Comparison of ENCODE assay signal across 31 cellular contexts in the genomic region with DNA sequence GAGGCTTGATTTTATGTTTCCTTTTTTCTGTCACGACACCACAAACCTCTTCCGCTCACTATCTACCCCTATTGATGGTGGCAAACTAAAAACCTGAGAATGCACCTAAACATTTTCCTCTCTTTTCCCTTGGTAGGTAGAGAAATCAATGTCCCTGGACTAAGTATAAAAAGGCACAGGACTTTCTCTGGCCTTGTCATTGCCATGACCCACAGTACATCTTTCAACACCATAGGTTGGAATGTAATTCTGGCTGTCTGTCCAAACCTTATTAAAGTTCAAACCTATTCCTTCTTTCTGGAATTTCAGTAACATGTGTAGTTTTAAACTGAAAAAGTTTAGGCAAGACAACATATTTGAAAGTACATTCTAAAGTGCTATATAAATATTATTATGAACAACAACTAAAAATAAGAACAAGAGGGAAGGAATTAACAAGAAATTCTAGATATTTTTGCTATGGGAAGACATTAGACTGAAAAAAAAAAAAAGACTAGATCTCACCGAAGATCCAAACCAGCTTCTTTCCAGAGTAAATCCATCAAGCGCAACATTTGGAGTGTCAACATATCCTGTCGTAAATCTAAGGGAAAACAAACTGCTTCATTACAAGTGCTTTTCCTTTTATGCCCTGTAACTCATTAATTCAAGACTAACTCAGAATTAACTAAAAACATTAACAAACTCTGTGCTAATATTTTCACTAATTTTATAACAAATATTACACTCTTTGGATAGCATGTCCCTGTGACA.
DNase-seq lines count a peak whose midpoint lies in the region; ATAC-seq and TF ChIP-seq lines count a peak whose summit lies in the region.
"Had no signal": no experiment of that assay in that cellular context is flagged by ENCODE, and none has a peak within 500 bp of the region (broad histone marks: within the 10 kb centered on the region; RNA-seq: fewer than 3 reads in every experiment).

No MANE protein-coding gene starts in this region.

- H3K9ac ChIP-seq in BLaER1, result no peak overlapping the region
- H3K9ac ChIP-seq: GM23248 had no signal

- DNase-seq in DMS79 treated with DMSO at 0.1 percent for 48 hours (lab: John Stamatoyannopoulos, UW) (peak; percentile 25), chondrocyte (ENCODE audit: low spot score) (no peak), mesothelial cell of epicardium (ENCODE audit: low spot score in 2 of 2, unreplicated experiment in 2 of 2) (no peak), ureter (ENCODE audit: low spot score) (no peak), hepatic stellate cell (ENCODE audit: low spot score) (no peak)
- no peak for DNase-seq in stimulated activated effector memory CD8-positive, alpha-beta T cell treated with anti-CD3 and anti-CD28 coated beads, Interleukin-12 subunit alpha, Interleukin-12 subunit beta, amount 100 ng/mL, for 72 hours (ENCODE audit: low spot score in 2 of 2)
- DNase-seq in stimulated activated naive CD8-positive, alpha-beta T cell treated with anti-CD3 and anti-CD28 coated beads, Interleukin-15, amount 100 ng/mL, for 72 hours, result no peak
- DNase-seq: activated CD4-positive, alpha-beta T cell treated with anti-CD3 and anti-CD28 coated beads, Interleukin-2, amount 50 U/mL, for 48 hours; activated CD4-positive, CD25-positive, alpha-beta regulatory T cell; activated CD8-positive, alpha-beta memory T cell treated with anti-CD3 and anti-CD28 coated beads, Interleukin-2, amount 50 U/mL, for 4 hours; Calu3; cortex of kidney; foreskin melanocyte; GM23248; hypothalamus; immature natural killer cell; lower lobe of right lung; mucosa of descending colon; MV-4-11; NCI-H2171 treated with DMSO at 0.1 percent for 48 hours; NCI-H524 treated with DMSO at 0.1 percent for 48 hours; PC-9; SIG-M5; stimulated activated CD4-positive, alpha-beta T cell treated with anti-CD3 and anti-CD28 coated beads, Interleukin-12 subunit alpha, Interleukin-12 subunit beta, amount 100 ng/mL, for 4 hours; stimulated activated CD4-positive, alpha-beta T cell treated with anti-CD3 and anti-CD28 coated beads, Interleukin-4, amount 100 ng/mL, for 1 hour; T1000; upper lobe of right lung had no signal

- no peaks in the 10 kb centered on the region for H4K20me1 ChIP-seq in BLaER1

- TF ChIP-seq CTCF in chondrocyte (IDR thresholded peaks at IDR 0.05) (no peak), mesothelial cell of epicardium (IDR thresholded peaks at IDR 0.05; ENCODE audit: unreplicated experiment) (no peak)

- H3K36me3 ChIP-seq in BLaER1, result peaks cover 28% of the 10 kb centered on the region

- peaks cover 16% of the 10 kb centered on the region for H3K4me1 Mint-ChIP-seq in chondrocyte (ENCODE audit: low read depth)
- H3K4me1 Mint-ChIP-seq in mesothelial cell of epicardium, result peaks cover 15% of the 10 kb centered on the region
- no peaks in the 10 kb centered on the region for H3K4me1 Mint-ChIP-seq in stimulated activated effector memory CD8-positive, alpha-beta T cell treated with anti-CD3 and anti-CD28 coated beads, Interleukin-12 subunit alpha, Interleukin-12 subunit beta, amount 100 ng/mL, for 72 hours
- H3K4me1 Mint-ChIP-seq in stimulated activated naive CD8-positive, alpha-beta T cell treated with anti-CD3 and anti-CD28 coated beads, Interleukin-15, amount 100 ng/mL, for 72 hours, result no peaks in the 10 kb centered on the region

- peak overlapping the region; percentile 48 for H3K4me2 ChIP-seq in BLaER1
- H3K4me2 ChIP-seq: PC-9 had no signal

- peaks cover 63% of the 10 kb centered on the region for H3K4me1 ChIP-seq in BLaER1
- H3K4me1 ChIP-seq: esophagus muscularis mucosa, upper lobe of right lung had no signal

- no peaks in the 10 kb centered on the region for H3K27me3 Mint-ChIP-seq in chondrocyte (ENCODE audit: low read depth)
- H3K27me3 Mint-ChIP-seq in mesothelial cell of epicardium (ENCODE audit: low read depth), result no peaks in the 10 kb centered on the region
- no peaks in the 10 kb centered on the region for H3K27me3 Mint-ChIP-seq in stimulated activated naive CD8-positive, alpha-beta T cell treated with anti-CD3 and anti-CD28 coated beads, Interleukin-15, amount 100 ng/mL, for 72 hours
- H3K27me3 Mint-ChIP-seq: activated naive CD4-positive, alpha-beta T cell treated with anti-CD3 and anti-CD28 coated beads, Interleukin-2, amount 50 U/mL, for 24 hours had no signal

- H3K4me3 Mint-ChIP-seq in chondrocyte (ENCODE audit: unreplicated experiment) (no peak overlapping the region), mesothelial cell of epicardium (no peak overlapping the region)
- H3K4me3 Mint-ChIP-seq in stimulated activated effector memory CD8-positive, alpha-beta T cell treated with anti-CD3 and anti-CD28 coated beads, Interleukin-12 subunit alpha, Interleukin-12 subunit beta, amount 100 ng/mL, for 72 hours, result no peak overlapping the region
- H3K4me3 Mint-ChIP-seq in stimulated activated naive CD8-positive, alpha-beta T cell treated with anti-CD3 and anti-CD28 coated beads, Interleukin-15, amount 100 ng/mL, for 72 hours, result no peak overlapping the region
- H3K4me3 Mint-ChIP-seq: activated naive CD4-positive, alpha-beta T cell treated with anti-CD3 and anti-CD28 coated beads, Interleukin-2, amount 50 U/mL, for 24 hours; immature natural killer cell had no signal

- H3K27ac Mint-ChIP-seq in chondrocyte (ENCODE audit: unreplicated experiment) (peak overlapping the region; percentile 49), mesothelial cell of epicardium (peak overlapping the region; percentile 2)
- no peak overlapping the region for H3K27ac Mint-ChIP-seq in stimulated activated effector memory CD8-positive, alpha-beta T cell treated with anti-CD3 and anti-CD28 coated beads, Interleukin-12 subunit alpha, Interleukin-12 subunit beta, amount 100 ng/mL, for 72 hours
- no peak overlapping the region for H3K27ac Mint-ChIP-seq in stimulated activated naive CD8-positive, alpha-beta T cell treated with anti-CD3 and anti-CD28 coated beads, Interleukin-15, amount 100 ng/mL, for 72 hours
- H3K27ac Mint-ChIP-seq: activated naive CD4-positive, alpha-beta T cell treated with anti-CD3 and anti-CD28 coated beads, Interleukin-2, amount 50 U/mL, for 24 hours had no signal

- H3K36me3 Mint-ChIP-seq in chondrocyte (ENCODE audit: low read depth) (peaks cover 7% of the 10 kb centered on the region), mesothelial cell of epicardium (peaks cover 6% of the 10 kb centered on the region)
- H3K36me3 Mint-ChIP-seq in stimulated activated effector memory CD8-positive, alpha-beta T cell treated with anti-CD3 and anti-CD28 coated beads, Interleukin-12 subunit alpha, Interleukin-12 subunit beta, amount 100 ng/mL, for 72 hours, result peaks cover 75% of the 10 kb centered on the region

- H3K4me3 ChIP-seq in BLaER1, result no peak overlapping the region
- H3K4me3 ChIP-seq: esophagus muscularis mucosa, GM23248, lower lobe of right lung, mucosa of descending colon, PC-9, upper lobe of right lung had no signal

- H3K27ac ChIP-seq in BLaER1, result peak overlapping the region; percentile 36; the same call in 1 of the 2 replicates
- H3K27ac ChIP-seq: esophagus muscularis mucosa, GM23248, lower lobe of right lung, PC-9, upper lobe of right lung had no signal

- peaks cover 11% of the 10 kb centered on the region for H3K9me3 ChIP-seq in BLaER1
- H3K9me3 ChIP-seq: lower lobe of right lung, mucosa of descending colon, upper lobe of right lung had no signal

- no peaks in the 10 kb centered on the region for H3K27me3 ChIP-seq in BLaER1
- H3K27me3 ChIP-seq: esophagus muscularis mucosa, upper lobe of right lung had no signal

- peaks cover 2% of the 10 kb centered on the region for H3K9me3 Mint-ChIP-seq in chondrocyte (ENCODE audit: low read depth)
- no peaks in the 10 kb centered on the region for H3K9me3 Mint-ChIP-seq in mesothelial cell of epicardium
- no peaks in the 10 kb centered on the region for H3K9me3 Mint-ChIP-seq in stimulated activated effector memory CD8-positive, alpha-beta T cell treated with anti-CD3 and anti-CD28 coated beads, Interleukin-12 subunit alpha, Interleukin-12 subunit beta, amount 100 ng/mL, for 72 hours
- no peaks in the 10 kb centered on the region for H3K9me3 Mint-ChIP-seq in stimulated activated naive CD8-positive, alpha-beta T cell treated with anti-CD3 and anti-CD28 coated beads, Interleukin-15, amount 100 ng/mL, for 72 hours
- H3K9me3 Mint-ChIP-seq: activated naive CD4-positive, alpha-beta T cell treated with anti-CD3 and anti-CD28 coated beads, Interleukin-2, amount 50 U/mL, for 24 hours; immature natural killer cell had no signal

- ATAC-seq in stimulated activated effector memory CD8-positive, alpha-beta T cell treated with anti-CD3 and anti-CD28 coated beads, Interleukin-12 subunit alpha, Interleukin-12 subunit beta, amount 100 ng/mL, for 72 hours, result no peak
- ATAC-seq in stimulated activated naive CD8-positive, alpha-beta T cell treated with anti-CD3 and anti-CD28 coated beads, Interleukin-15, amount 100 ng/mL, for 72 hours, result no peak
- ATAC-seq: lower lobe of right lung, mucosa of descending colon, sciatic nerve, upper lobe of right lung had no signal

Comparison
In these comparisons a context has a peak if more than half of its experiments do, and no peak if none do; other contexts are left out.
1. H3K27ac Mint-ChIP-seq: peak in chondrocyte (single experiment) and mesothelial cell of epicardium (single experiment); none in stimulated activated effector memory CD8-positive, alpha-beta T cell treated with anti-CD3 and anti-CD28 coated beads, Interleukin-12 subunit alpha, Interleukin-12 subunit beta, amount 100 ng/mL, for 72 hours (single experiment) and stimulated activated naive CD8-positive, alpha-beta T cell treated with anti-CD3 and anti-CD28 coated beads, Interleukin-15, amount 100 ng/mL, for 72 hours (0 of 2).